In the genomic region with DNA sequence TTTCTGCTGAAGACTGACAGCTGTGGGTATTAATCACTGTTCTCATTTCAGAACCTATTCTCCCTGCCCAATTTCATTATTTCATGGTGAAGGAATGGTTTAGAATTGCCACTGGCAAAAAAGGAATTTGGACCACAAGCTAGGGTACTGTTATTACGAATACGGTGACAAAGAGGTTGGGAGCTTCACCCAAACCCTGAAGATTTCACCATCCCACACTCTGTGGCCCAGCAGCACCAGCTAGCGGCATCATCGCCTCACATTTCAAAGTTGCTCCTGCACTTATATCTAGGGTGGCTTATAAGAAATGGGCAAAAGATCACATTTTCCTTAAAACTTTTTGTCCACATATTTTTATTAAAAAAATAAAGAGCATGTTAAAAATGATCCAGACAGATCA, we compare ENCODE assay signal across 1 cellular context.
TF ChIP-seq lines count a peak whose summit lies in the region.

No MANE protein-coding gene starts in this region.

TF ChIP-seq in IMR-90, 13 proteins besides CTCF, POLR2A, EP300 and RAD21 (continued from another document):
- TF ChIP-seq CHD1 (IDR thresholded peaks at IDR 0.05; ENCODE audit: low read depth, low read length) (no peak), MXI1 (IDR thresholded peaks at IDR 0.05; ENCODE audit: borderline replicate concordance, low read depth, low read length) (no peak), BHLHE40 (IDR thresholded peaks at IDR 0.05; ENCODE audit: low read depth, low read length) (no peak), MAZ (IDR thresholded peaks at IDR 0.05; ENCODE audit: borderline replicate concordance, low read depth, low read length) (no peak), RCOR1 (IDR thresholded peaks at IDR 0.05; ENCODE audit: insufficient replicate concordance, low read length) (no peak), SMC3 (IDR thresholded peaks at IDR 0.05; ENCODE audit: low read depth, low read length) (no peak), RFX5 (IDR thresholded peaks at IDR 0.05; ENCODE audit: low read depth, low read length) (no peak), MAFK (IDR thresholded peaks at IDR 0.05; ENCODE audit: low read depth, low read length) (no peak), USF2 (IDR thresholded peaks at IDR 0.05; ENCODE audit: low read depth, low read length) (no peak)
